In the genomic region with DNA sequence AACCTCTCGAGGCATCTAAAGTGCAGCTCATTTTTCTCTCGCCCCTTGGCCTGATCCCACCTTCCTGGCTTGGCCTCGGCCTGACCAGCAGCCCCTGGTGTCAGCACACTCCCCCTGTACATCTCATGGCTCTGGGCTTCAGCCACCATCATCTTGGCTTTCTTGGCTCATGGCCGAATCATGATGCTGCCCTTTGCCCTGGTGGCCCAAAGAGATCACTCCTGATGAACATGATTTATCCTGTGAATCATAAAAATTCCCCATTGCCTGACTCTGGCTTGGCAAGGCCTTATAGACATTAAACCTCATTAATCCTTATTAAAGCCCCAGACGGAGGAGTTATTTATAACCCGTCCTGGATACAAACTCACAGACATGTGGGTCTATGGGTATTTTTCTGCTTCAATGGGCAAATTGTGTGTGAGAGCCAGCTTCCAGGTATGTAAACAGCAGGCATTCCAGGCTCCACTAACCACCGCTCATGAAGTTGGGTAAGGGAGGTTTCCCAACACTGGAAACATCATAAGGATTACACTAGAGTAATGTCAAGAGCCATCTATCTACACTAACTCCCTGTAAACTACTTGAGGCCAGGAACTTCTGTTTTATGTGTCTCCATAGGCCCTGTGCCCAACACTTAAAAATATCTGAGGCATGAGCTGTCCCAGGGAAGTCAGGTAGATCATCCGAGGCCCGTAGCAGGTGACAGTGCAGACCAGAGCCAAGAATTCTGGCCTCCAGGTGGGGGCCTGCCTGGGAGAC, we compare ENCODE assay signal across 17 cellular contexts.
A peak's percentile ranks its signal among the peaks of the same experiment; 100 is the strongest.
DNase-seq lines count a peak whose midpoint lies in the region; ATAC-seq and TF ChIP-seq lines count a peak whose summit lies in the region.
"Had no signal": no experiment of that assay in that cellular context is flagged by ENCODE, and none has a peak within 500 bp of the region (broad histone marks: within the 10 kb centered on the region; RNA-seq: fewer than 3 reads in every experiment).

No MANE protein-coding gene starts in this region.

- POLR2A ChIA-PET in SK-N-SH (lab: Yijun Ruan, JAX), result interaction anchor here (1.1 kb wide), 1 partner anchor 170 kb away, joined by 3 read pairs; no protein-coding TSS in a partner anchor

- no peak overlapping the region for H2AFZ ChIP-seq in SK-N-SH (ENCODE audit: low read depth)

- H3K27ac Mint-ChIP-seq in activated naive CD4-positive, alpha-beta T cell treated with anti-CD3 and anti-CD28 coated beads, Interleukin-2, amount 50 U/mL, for 72 hours, result no peak overlapping the region
- H3K27ac Mint-ChIP-seq: activated naive CD4-positive, alpha-beta T cell treated with anti-CD3 and anti-CD28 coated beads, Interleukin-2, amount 10 ng/mL, durations not matched to agents 7 days and 5 days; naive thymus-derived CD4-positive, alpha-beta T cell had no signal

- no peak for TF ChIP-seq RAD21 in SK-N-SH (IDR thresholded peaks at IDR 0.05; ENCODE audit: low read length)

- no peaks in the 10 kb centered on the region for H3K36me3 ChIP-seq in SK-N-SH (replicated peaks in 1 of 2; ENCODE audit: control insufficient read depth in 1 of 2, insufficient read depth in 2 of 2, low read length in 1 of 2)
- H3K36me3 ChIP-seq in upper lobe of left lung, result no peaks in the 10 kb centered on the region
- H3K36me3 ChIP-seq in Peyer's patch, result no peaks in the 10 kb centered on the region
- H3K36me3 ChIP-seq: colonic mucosa had no signal

- H3K27ac ChIP-seq in SK-N-SH (ENCODE audit: low read depth in 2 of 2, low read length in 1 of 2) (peak overlapping the region; percentile 80 to 100), upper lobe of left lung (no peak overlapping the region), Peyer's patch (no peak overlapping the region)
- H3K27ac ChIP-seq: colonic mucosa had no signal

- WGBS in SK-N-SH (ENCODE audit: low lambda C conversion rate), result 40% methylated on average over 9 of the region's 9 CpGs
- WGBS in upper lobe of left lung, 2 donors, result 53 to 71% methylated on average over 9 of the region's 9 CpGs

- H3K27me3 ChIP-seq in SK-N-SH (ENCODE audit: insufficient read depth) (no peaks in the 10 kb centered on the region), upper lobe of left lung (no peaks in the 10 kb centered on the region), Peyer's patch (no peaks in the 10 kb centered on the region)
- H3K27me3 ChIP-seq: colonic mucosa had no signal

- H3K4me2 ChIP-seq in SK-N-SH, result no peak overlapping the region; the same call in 1 of the 2 replicates

- TF ChIP-seq EP300 in SK-N-SH (IDR thresholded peaks at IDR 0.05; ENCODE audit: borderline replicate concordance in 1 of 2, low read depth in 1 of 2, low read length in 1 of 2), result peak; percentile 42 to 68; a peak in 1 of 4 replicates
- TF ChIP-seq EP300 in upper lobe of left lung (IDR thresholded peaks at IDR 0.05), result peak in 1 of 4 donors; percentile 82

- TF ChIP-seq CTCF in SK-N-SH (IDR thresholded peaks at IDR 0.05) (no peak), upper lobe of left lung (IDR thresholded peaks at IDR 0.05) (no peak), Peyer's patch (IDR thresholded peaks at IDR 0.05) (no peak)

- no peaks in the 10 kb centered on the region for H4K20me1 ChIP-seq in SK-N-SH (ENCODE audit: insufficient read depth)

- H3K9me3 ChIP-seq in SK-N-SH, result no peaks in the 10 kb centered on the region
- H3K9me3 ChIP-seq in upper lobe of left lung, result no peaks in the 10 kb centered on the region
- no peaks in the 10 kb centered on the region for H3K9me3 ChIP-seq in Peyer's patch
- H3K9me3 ChIP-seq: colonic mucosa had no signal

- CTCF ChIA-PET in SK-N-SH (lab: Yijun Ruan, JAX), result interaction anchor here (0.6 kb wide), 1 partner anchor 111 kb away, joined by 3 read pairs; no protein-coding TSS in a partner anchor

- peak; percentile 31 to 82 for ATAC-seq in upper lobe of left lung (ENCODE audit: low FRiP score in 2 of 2)
- no peak for ATAC-seq in activated naive CD4-positive, alpha-beta T cell treated with anti-CD3 and anti-CD28 coated beads, Interleukin-2, amount 50 U/mL, for 72 hours
- ATAC-seq: GM12878; naive thymus-derived CD4-positive, alpha-beta T cell; right cardiac atrium; stimulated activated naive CD8-positive, alpha-beta T cell treated with anti-CD3 and anti-CD28 coated beads, Interleukin-15, Interleukin-2, amounts not matched to agents 100 U/mL and 50 U/mL, for 24 hours had no signal

- no peaks in the 10 kb centered on the region for H3K36me3 Mint-ChIP-seq in activated naive CD4-positive, alpha-beta T cell treated with anti-CD3 and anti-CD28 coated beads, Interleukin-2, amount 50 U/mL, for 72 hours
- H3K36me3 Mint-ChIP-seq: activated naive CD4-positive, alpha-beta T cell treated with anti-CD3 and anti-CD28 coated beads, Interleukin-2, amount 10 ng/mL, durations not matched to agents 7 days and 5 days; naive thymus-derived CD4-positive, alpha-beta T cell had no signal

- peaks cover 5 to 46% of the 10 kb centered on the region in 2 experiments; a peak in 3 of 4 replicates for H3K4me1 ChIP-seq in SK-N-SH (ENCODE audit: control insufficient read depth in 1 of 2, insufficient read depth in 2 of 2, low read depth in 1 of 2, low read length in 1 of 2)
- H3K4me1 ChIP-seq in upper lobe of left lung, result peaks cover 0 to 4% (median 0%) of the 10 kb centered on the region in 4 donors
- H3K4me1 ChIP-seq in Peyer's patch, result no peaks in the 10 kb centered on the region
- H3K4me1 ChIP-seq: colonic mucosa had no signal

- H3K4me3 ChIP-seq in SK-N-SH (ENCODE audit: low read depth in 2 of 2, low read length in 1 of 2) (no peak overlapping the region), upper lobe of left lung (no peak overlapping the region), Peyer's patch (no peak overlapping the region)
- H3K4me3 ChIP-seq: colonic mucosa, GM12878 had no signal

- DNase-seq in ELR (ENCODE audit: low read depth), result peak; percentile 47
- DNase-seq in SK-N-SH, result no peak
- DNase-seq in fibroblast of the conjunctiva (ENCODE audit: low read depth), result peak; percentile 10
- peak; percentile 10 to 54 for DNase-seq in upper lobe of left lung
- DNase-seq in SIG-M5 treated with dmso at 0.1 percent for 504 hours (lab: John Stamatoyannopoulos, UW; ENCODE audit: unreplicated experiment), result no peak
- DNase-seq in Peyer's patch, result no peak
- no peak for DNase-seq in activated naive CD4-positive, alpha-beta T cell treated with anti-CD3 and anti-CD28 coated beads, Interleukin-2, amount 50 U/mL, for 72 hours (ENCODE audit: low spot score in 2 of 2)
- DNase-seq: activated naive CD4-positive, alpha-beta T cell treated with anti-CD3 and anti-CD28 coated beads, Interleukin-2, amount 10 ng/mL, durations not matched to agents 7 days and 5 days; colonic mucosa; KBM-7; naive thymus-derived CD4-positive, alpha-beta T cell; NCI-H187; NCI-H69; right cardiac atrium; SHP77; stimulated activated naive CD8-positive, alpha-beta T cell treated with anti-CD3 and anti-CD28 coated beads, Interleukin-15, Interleukin-2, amounts not matched to agents 100 U/mL and 50 U/mL, for 24 hours had no signal

- peaks cover 0 to 5% of the 10 kb centered on the region in 2 donors for H3K9me3 Mint-ChIP-seq in activated naive CD4-positive, alpha-beta T cell treated with anti-CD3 and anti-CD28 coated beads, Interleukin-2, amount 50 U/mL, for 72 hours
- H3K9me3 Mint-ChIP-seq: activated naive CD4-positive, alpha-beta T cell treated with anti-CD3 and anti-CD28 coated beads, Interleukin-2, amount 10 ng/mL, durations not matched to agents 7 days and 5 days had no signal

- TF ChIP-seq POLR2A in upper lobe of left lung (IDR thresholded peaks at IDR 0.05) (no peak), Peyer's patch (IDR thresholded peaks at IDR 0.05) (no peak)

- no peaks in the 10 kb centered on the region for H3K9me2 ChIP-seq in SK-N-SH

- H3K9ac ChIP-seq in SK-N-SH, result no peak overlapping the region

- H3K79me2 ChIP-seq in SK-N-SH (ENCODE audit: insufficient read depth), result no peaks in the 10 kb centered on the region

- no peaks in the 10 kb centered on the region for H3F3A ChIP-seq in SK-N-SH (replicated peaks; ENCODE audit: insufficient read depth)

TF ChIP-seq in SK-N-SH, 30 proteins besides CTCF, POLR2A, EP300 and RAD21 (continues in another document):
- TF ChIP-seq ELF1 (IDR thresholded peaks at IDR 0.05) (no peak), GATA2 (CRISPR knock-in tag; IDR thresholded peaks at IDR 0.05) (no peak), CHD2 (IDR thresholded peaks at IDR 0.05; ENCODE audit: low read length, partially characterized antibody) (no peak), IRF3 (IDR thresholded peaks at IDR 0.05; ENCODE audit: low read depth, low read length) (no peak), SIN3A (IDR thresholded peaks at IDR 0.05; ENCODE audit: borderline replicate concordance, low read depth, low read length) (no peak), EZH2phosphoT487 (IDR thresholded peaks at IDR 0.05; ENCODE audit: borderline replicate concordance, low read depth) (no peak), POLR2AphosphoS5 (IDR thresholded peaks at IDR 0.05; ENCODE audit: low read depth, low read length) (no peak; the same call in 1 of the 2 replicates), MXI1 (IDR thresholded peaks at IDR 0.05; ENCODE audit: low read depth, low read length) (no peak), MEF2A (IDR thresholded peaks at IDR 0.05; ENCODE audit: borderline replicate concordance, low read depth) (peak; percentile 61; the same call in 1 of the 2 replicates), GABPA (IDR thresholded peaks at IDR 0.05; ENCODE audit: low read depth) (no peak), RCOR1 (IDR thresholded peaks at IDR 0.05; ENCODE audit: low read length) (no peak), FOXJ3 (CRISPR knock-in tag; IDR thresholded peaks at IDR 0.05) (no peak), NFIC (IDR thresholded peaks at IDR 0.05; ENCODE audit: borderline replicate concordance) (peak; percentile 80), FOXM1 (IDR thresholded peaks at IDR 0.05; ENCODE audit: low read depth) (no peak), TCF12 (IDR thresholded peaks at IDR 0.05) (peak; percentile 63; the same call in 1 of the 2 replicates)

Comparison
In these comparisons a context has a peak if more than half of its experiments do, and no peak if none do; other contexts are left out.
1. DNase-seq: peak in ELR (single experiment), fibroblast of the conjunctiva (single experiment) and upper lobe of left lung (2 of 2); none in SK-N-SH (single experiment), SIG-M5 treated with dmso at 0.1 percent for 504 hours (single experiment), Peyer's patch (0 of 3) and activated naive CD4-positive, alpha-beta T cell treated with anti-CD3 and anti-CD28 coated beads, Interleukin-2, amount 50 U/mL, for 72 hours (0 of 2).
2. H3K27ac ChIP-seq: peak in SK-N-SH (2 of 2); none in upper lobe of left lung (0 of 4) and Peyer's patch (0 of 4).
3. ATAC-seq: peak in upper lobe of left lung (2 of 2); none in activated naive CD4-positive, alpha-beta T cell treated with anti-CD3 and anti-CD28 coated beads, Interleukin-2, amount 50 U/mL, for 72 hours (0 of 2).